11 cellular contexts compared by ENCODE assay signal in genomic region chr21:38912789-38913119, GRCh38.
DNase-seq lines count a peak whose midpoint lies in the region; ATAC-seq and TF ChIP-seq lines count a peak whose summit lies in the region.
"Had no signal": no experiment of that assay in that cellular context is flagged by ENCODE, and none has a peak within 500 bp of the region (broad histone marks: within the 10 kb centered on the region; RNA-seq: fewer than 3 reads in every experiment).

No MANE protein-coding gene starts in this region.

- no peaks in the 10 kb centered on the region for H3K9me3 ChIP-seq in IMR-90 (ENCODE audit: control insufficient read depth, insufficient read depth, low read length)
- no peaks in the 10 kb centered on the region for H3K9me3 ChIP-seq in subcutaneous abdominal adipose tissue (ENCODE audit: control insufficient read depth in 5 of 5, low read length in 5 of 5)
- H3K9me3 ChIP-seq in Karpas-422 (ENCODE audit: low read length): no peaks in the 10 kb centered on the region

- no peak overlapping the region for H3K27ac Mint-ChIP-seq in dendritic cell treated with granulocyte-macrophage colony-stimulating factor and Interleukin-4, amounts not matched to agents 40 ng/mL and 50 ng/mL, for 4 days
- peak overlapping the region; percentile 97 for H3K27ac Mint-ChIP-seq in mesothelial cell of epicardium

- H3K27ac ChIP-seq in IMR-90 (ENCODE audit: insufficient read depth, low read length) (no peak overlapping the region), subcutaneous abdominal adipose tissue (ENCODE audit: low read depth, low read length) (peak overlapping the region; percentile 61), Karpas-422 (ENCODE audit: low read length) (no peak overlapping the region)

- H3K18ac ChIP-seq in IMR-90 (ENCODE audit: low read depth, low read length): no peak overlapping the region; the same call in 1 of the 2 replicates

- no peak overlapping the region for H3K56ac ChIP-seq in IMR-90 (ENCODE audit: extremely low read depth, insufficient read depth, low read length)

- no peak for TF ChIP-seq POLR2A in IMR-90 (IDR thresholded peaks at IDR 0.05; ENCODE audit: low read depth, low read length)

- H3K4me1 ChIP-seq in IMR-90 (ENCODE audit: control insufficient read depth, insufficient read depth, low read length): peaks cover 17% of the 10 kb centered on the region
- peaks cover 6 to 51% (median 17%) of the 10 kb centered on the region in 5 donors for H3K4me1 ChIP-seq in subcutaneous abdominal adipose tissue (ENCODE audit: control insufficient read depth in 5 of 5, insufficient read depth in 5 of 5, low read length in 5 of 5)
- peaks cover 31% of the 10 kb centered on the region for H3K4me1 ChIP-seq in Karpas-422 (ENCODE audit: low read length)

- peaks cover 14% of the 10 kb centered on the region for H3K9me1 ChIP-seq in IMR-90 (ENCODE audit: insufficient read depth, low read length)

- peak overlapping the region; percentile 75 for H2BK20ac ChIP-seq in IMR-90 (ENCODE audit: low read depth, low read length)

- no peaks in the 10 kb centered on the region for H3K9me3 Mint-ChIP-seq in dendritic cell treated with granulocyte-macrophage colony-stimulating factor and Interleukin-4, amounts not matched to agents 40 ng/mL and 50 ng/mL, for 4 days
- no peaks in the 10 kb centered on the region for H3K9me3 Mint-ChIP-seq in mesothelial cell of epicardium
- H3K9me3 Mint-ChIP-seq: neural crest cell had no signal

- peak overlapping the region; percentile 71 for H2AK9ac ChIP-seq in IMR-90 (replicated peaks; ENCODE audit: low read depth, low read length, poor library complexity)

- in situ Hi-C loops in IMR-90 (cut with MboI; ENCODE audit: low sequenced_read_pairs): no loop called here

- TF ChIP-seq RAD21 in IMR-90 (IDR thresholded peaks at IDR 0.05; ENCODE audit: low read length): no peak

- no peak for DNase-seq in IMR-90
- DNase-seq in mesothelial cell of epicardium (ENCODE audit: low spot score in 2 of 2, unreplicated experiment in 2 of 2): no peak
- DNase-seq in DMS 273 treated with DMSO at 0.1 percent for 48 hours (lab: John Stamatoyannopoulos, UW): no peak
- no peak for DNase-seq in NOMO-1 treated with DMSO at 0.1 percent for 48 hours (lab: John Stamatoyannopoulos, UW; ENCODE audit: unreplicated experiment)
- DNase-seq in Karpas-422: no peak
- DNase-seq: amniotic stem cell, foreskin melanocyte had no signal

- H4K8ac ChIP-seq in IMR-90 (ENCODE audit: low read depth in 2 of 2, low read length in 2 of 2): no peak overlapping the region; a peak in 1 of 4 replicates

- BruUV-seq in IMR-90 (replicated peaks; lab: Mats Ljungman, UMichigan): no TSS peak

- TF ChIP-seq CTCF in IMR-90 (conservative IDR thresholded peaks at IDR 0.05; ENCODE audit: low read depth, low read length) (no peak), mesothelial cell of epicardium (IDR thresholded peaks at IDR 0.05; ENCODE audit: unreplicated experiment) (no peak)

- H2BK120ac ChIP-seq in IMR-90 (ENCODE audit: low read depth, low read length): peak overlapping the region; percentile 65

- 80% methylated on average over 1 of the region's 6 CpGs; no CpG with 5 or more reads in 1 of the 2 experiments for WGBS in IMR-90 (ENCODE audit: extremely low coverage in 2 of 2, insufficient read length in 1 of 2), 2 experiments

- no peak overlapping the region for H3K23ac ChIP-seq in IMR-90 (ENCODE audit: low read depth, low read length)

- H3K36me3 ChIP-seq in IMR-90 (ENCODE audit: control insufficient read depth, insufficient read depth, low read length): no peaks in the 10 kb centered on the region
- no peaks in the 10 kb centered on the region for H3K36me3 ChIP-seq in subcutaneous abdominal adipose tissue (ENCODE audit: control insufficient read depth in 5 of 5, insufficient read depth in 5 of 5, low read length in 5 of 5)
- H3K36me3 ChIP-seq in Karpas-422 (ENCODE audit: insufficient read depth, low read length): no peaks in the 10 kb centered on the region

- no peaks in the 10 kb centered on the region for H3K36me3 Mint-ChIP-seq in dendritic cell treated with granulocyte-macrophage colony-stimulating factor and Interleukin-4, amounts not matched to agents 40 ng/mL and 50 ng/mL, for 4 days (ENCODE audit: low read depth)
- H3K36me3 Mint-ChIP-seq in mesothelial cell of epicardium: no peaks in the 10 kb centered on the region

- H3K4me3 Mint-ChIP-seq in dendritic cell treated with granulocyte-macrophage colony-stimulating factor and Interleukin-4, amounts not matched to agents 40 ng/mL and 50 ng/mL, for 4 days: peak overlapping the region; percentile 45
- H3K4me3 Mint-ChIP-seq in mesothelial cell of epicardium: no peak overlapping the region

- H3K14ac ChIP-seq in IMR-90 (replicated peaks; ENCODE audit: low read depth, low read length): no peak overlapping the region

- H4K91ac ChIP-seq in IMR-90 (ENCODE audit: insufficient read depth, low read depth, low read length): peak overlapping the region; percentile 31

- no peak overlapping the region for H2BK5ac ChIP-seq in IMR-90 (ENCODE audit: low read depth, low read length, poor library complexity, severe bottlenecking)

- H2AFZ ChIP-seq in IMR-90 (replicated peaks; ENCODE audit: low read length, poor library complexity) (peak overlapping the region; percentile 68), Karpas-422 (ENCODE audit: low read length) (no peak overlapping the region)

- no peak overlapping the region for H3K4me3 ChIP-seq in IMR-90 (ENCODE audit: insufficient read depth, low read depth, low read length)
- peak overlapping the region; percentile 14 to 51 (median 38) for H3K4me3 ChIP-seq in subcutaneous abdominal adipose tissue (ENCODE audit: low read depth in 1 of 5, low read length in 5 of 5)
- no peak overlapping the region for H3K4me3 ChIP-seq in Karpas-422 (ENCODE audit: low read length)

- H3K27me3 ChIP-seq in IMR-90 (ENCODE audit: control insufficient read depth, insufficient read depth, low read length) (no peaks in the 10 kb centered on the region), subcutaneous abdominal adipose tissue (ENCODE audit: control insufficient read depth in 5 of 5, insufficient read depth in 4 of 5, low read length in 5 of 5) (no peaks in the 10 kb centered on the region), Karpas-422 (ENCODE audit: low read length) (no peaks in the 10 kb centered on the region)

- intact Hi-C loops in IMR-90 (cut with micrococcal nuclease): loop anchor here (2.0 to 10.0 kb wide), 3 partner anchors 105 to 214 kb away; partner anchors contain the start of gene ETS2
- intact Hi-C loops in dendritic cell treated with granulocyte-macrophage colony-stimulating factor and Interleukin-4, amounts not matched to agents 40 ng/mL and 50 ng/mL, for 4 days (cut with micrococcal nuclease): no loop called here

- H3K4ac ChIP-seq in IMR-90 (ENCODE audit: low read depth, low read length): peak overlapping the region; percentile 58

- H3K27me3 Mint-ChIP-seq in dendritic cell treated with granulocyte-macrophage colony-stimulating factor and Interleukin-4, amounts not matched to agents 40 ng/mL and 50 ng/mL, for 4 days: peaks cover 35% of the 10 kb centered on the region
- no peaks in the 10 kb centered on the region for H3K27me3 Mint-ChIP-seq in mesothelial cell of epicardium (ENCODE audit: low read depth)

- dilution Hi-C loops in IMR-90 (cut with HindIII; ENCODE audit: low sequenced_read_pairs, unreplicated experiment): no loop called here

- no peak overlapping the region for H4K5ac ChIP-seq in IMR-90 (ENCODE audit: low read depth, low read length)

- CTCF ChIA-PET in IMR-90 (lab: Yijun Ruan, JAX): no interaction called here

- POLR2A ChIA-PET in IMR-90 (lab: Charles Lee; ENCODE audit: unreplicated experiment): no interaction called here

- peaks cover 4% of the 10 kb centered on the region for H3K4me1 Mint-ChIP-seq in dendritic cell treated with granulocyte-macrophage colony-stimulating factor and Interleukin-4, amounts not matched to agents 40 ng/mL and 50 ng/mL, for 4 days (ENCODE audit: low read depth)
- peaks cover 34% of the 10 kb centered on the region for H3K4me1 Mint-ChIP-seq in mesothelial cell of epicardium
- H3K4me1 Mint-ChIP-seq: neural crest cell had no signal

- no peaks in the 10 kb centered on the region for H3K79me2 ChIP-seq in Karpas-422 (ENCODE audit: low read length)

- no peaks in the 10 kb centered on the region for H3K9me2 ChIP-seq in Karpas-422 (replicated peaks; ENCODE audit: insufficient read depth, low read length)

- H3K79me1 ChIP-seq in IMR-90 (ENCODE audit: low read depth in 1 of 2, low read length in 2 of 2): no peaks in the 10 kb centered on the region

- H3K4me2 ChIP-seq in IMR-90 (ENCODE audit: low read depth, low read length) (no peak overlapping the region), Karpas-422 (ENCODE audit: low read depth, low read length, poor library complexity, severe bottlenecking) (no peak overlapping the region)

- ATAC-seq in IMR-90 (ENCODE audit: low read depth) (no peak), esophagus mucosa (no peak)

- H4K20me1 ChIP-seq in IMR-90 (ENCODE audit: insufficient read depth, low read length) (no peaks in the 10 kb centered on the region), Karpas-422 (ENCODE audit: insufficient read depth, low read depth, low read length) (no peaks in the 10 kb centered on the region; the same call in 1 of the 2 replicates)

- H2AK5ac ChIP-seq in IMR-90 (ENCODE audit: low read depth, low read length): peak overlapping the region; percentile 37

- peak overlapping the region; percentile 25; the same call in 1 of the 3 replicates for H2BK15ac ChIP-seq in IMR-90 (ENCODE audit: low read depth, low read length)

- H3K9ac ChIP-seq in IMR-90 (ENCODE audit: low read depth, low read length) (no peak overlapping the region), subcutaneous abdominal adipose tissue (ENCODE audit: low read length in 5 of 5) (peak overlapping the region in 2 of 5 donors; percentile 11 to 45), Karpas-422 (ENCODE audit: low read length) (no peak overlapping the region)

TF ChIP-seq in IMR-90, 13 proteins besides CTCF, POLR2A, EP300 and RAD21 (continues in another document):
- no peak for TF ChIP-seq ELK1 (IDR thresholded peaks at IDR 0.05; ENCODE audit: borderline replicate concordance, low read depth, low read length)
- TF ChIP-seq MAZ (IDR thresholded peaks at IDR 0.05; ENCODE audit: borderline replicate concordance, low read depth, low read length): no peak
- no peak for TF ChIP-seq RFX5 (IDR thresholded peaks at IDR 0.05; ENCODE audit: low read depth, low read length)
- TF ChIP-seq BHLHE40 (IDR thresholded peaks at IDR 0.05; ENCODE audit: low read depth, low read length): no peak
- TF ChIP-seq SMC3 (IDR thresholded peaks at IDR 0.05; ENCODE audit: low read depth, low read length): no peak
- TF ChIP-seq MXI1 (IDR thresholded peaks at IDR 0.05; ENCODE audit: borderline replicate concordance, low read depth, low read length): no peak

Comparison
In these comparisons a context has a peak if more than half of its experiments do, and no peak if none do; other contexts are left out.
1. H3K4me3 ChIP-seq: peak in subcutaneous abdominal adipose tissue (5 of 5); none in IMR-90 (single experiment) and Karpas-422 (single experiment).